In the genomic region with DNA sequence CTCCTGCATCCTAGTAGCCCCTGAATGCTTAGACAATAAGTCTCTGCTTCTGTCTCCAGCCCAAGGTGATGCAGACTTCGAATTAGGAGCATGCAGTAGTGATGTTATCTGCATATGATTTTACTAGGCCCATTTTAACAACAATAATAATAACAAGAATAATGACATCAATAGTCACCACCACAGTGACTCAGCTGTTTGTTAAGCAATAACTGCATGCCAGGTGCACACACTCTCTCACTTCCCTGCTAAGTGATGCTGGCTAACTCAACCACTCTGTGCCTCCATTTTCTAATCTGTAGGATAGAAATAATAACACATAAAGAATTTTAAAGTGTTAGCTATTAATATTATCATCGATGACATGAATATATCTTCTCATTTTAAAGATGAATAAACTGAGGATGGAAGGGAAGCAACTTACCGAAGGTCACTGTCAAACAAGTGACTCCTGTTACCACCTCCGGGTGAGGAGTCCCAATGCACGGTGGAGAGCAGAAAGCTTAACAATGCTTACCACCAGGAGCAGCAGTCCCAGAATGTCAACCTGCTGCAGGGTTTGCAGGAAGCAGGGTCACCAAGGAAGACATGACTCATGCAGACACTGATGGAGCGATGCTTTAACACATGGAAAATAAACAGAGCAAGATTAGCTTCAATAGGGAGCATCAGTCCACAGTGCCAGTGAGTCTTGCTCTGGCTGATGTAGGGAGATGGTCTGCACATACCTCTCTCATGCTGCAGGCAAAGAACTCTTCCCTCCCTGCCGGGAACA, we compare ENCODE assay signal across 26 cellular contexts.
DNase-seq lines count a peak whose midpoint lies in the region; ATAC-seq, FAIRE-seq and TF ChIP-seq lines count a peak whose summit lies in the region.
"Had no signal": no experiment of that assay in that cellular context is flagged by ENCODE, and none has a peak within 500 bp of the region (broad histone marks: within the 10 kb centered on the region; RNA-seq: fewer than 3 reads in every experiment).

No MANE protein-coding gene starts in this region.

- no peak overlapping the region for H3K4me2 ChIP-seq in SK-N-SH
- H3K4me2 ChIP-seq in trophoblast cell (ENCODE audit: low read length) = no peak overlapping the region

- H3K36me3 ChIP-seq in SK-N-SH (replicated peaks in 1 of 2; ENCODE audit: control insufficient read depth in 1 of 2, insufficient read depth in 2 of 2, low read length in 1 of 2) (no peaks in the 10 kb centered on the region), bronchial epithelial cell (ENCODE audit: control insufficient read depth, insufficient read depth, low read length) (no peaks in the 10 kb centered on the region), trophoblast cell (ENCODE audit: control insufficient read depth in 1 of 2, insufficient read depth in 2 of 2, low read length in 2 of 2) (no peaks in the 10 kb centered on the region)
- H3K36me3 ChIP-seq: right atrium auricular region, vagina had no signal

- H4K12ac ChIP-seq in trophoblast cell (ENCODE audit: low read depth, low read length) = no peak overlapping the region

- TF ChIP-seq EP300 in SK-N-SH (IDR thresholded peaks at IDR 0.05; ENCODE audit: borderline replicate concordance in 1 of 2, low read depth in 1 of 2, low read length in 1 of 2) = no peak

- H2BK5ac ChIP-seq in trophoblast cell (ENCODE audit: low read depth, low read length, poor library complexity) = no peak overlapping the region

- H3K27ac ChIP-seq in SK-N-SH (ENCODE audit: low read depth in 2 of 2, low read length in 1 of 2) (no peak overlapping the region), trophoblast cell (ENCODE audit: low read depth, low read length) (no peak overlapping the region)
- H3K27ac ChIP-seq: parathyroid adenoma, right atrium auricular region, testis, vagina had no signal

- H3K79me2 ChIP-seq in SK-N-SH (ENCODE audit: insufficient read depth) (no peaks in the 10 kb centered on the region), trophoblast cell (ENCODE audit: control insufficient read depth, insufficient read depth, low read length, poor library complexity) (no peaks in the 10 kb centered on the region)
- H3K79me2 ChIP-seq: parathyroid adenoma had no signal

- no peaks in the 10 kb centered on the region for H3K9me3 ChIP-seq in SK-N-SH
- H3K9me3 ChIP-seq in trophoblast cell (ENCODE audit: insufficient read depth, low read depth, low read length) = peaks cover 2% of the 10 kb centered on the region
- H3K9me3 ChIP-seq: right atrium auricular region, testis, vagina had no signal

- H3K18ac ChIP-seq in trophoblast cell (ENCODE audit: low read length) = no peak overlapping the region

- H3K79me1 ChIP-seq in trophoblast cell (ENCODE audit: low read length) = no peaks in the 10 kb centered on the region

- H3K9me2 ChIP-seq in SK-N-SH = no peaks in the 10 kb centered on the region

- no peak overlapping the region for H3K14ac ChIP-seq in trophoblast cell (ENCODE audit: low read length)

- DNase-seq in SK-N-SH (no peak), LHCN-M2 (ENCODE audit: low read depth) (peak; percentile 4), bronchial epithelial cell (ENCODE audit: low read depth) (peak; percentile 11), trophoblast cell (peak; percentile 5 to 16), DMS79 (lab: John Stamatoyannopoulos, UW) (no peak), GM10266 (ENCODE audit: extremely low spot score) (no peak)
- DNase-seq: activated CD4-positive, alpha-beta T cell treated with anti-CD3 and anti-CD28 coated beads for 4 hours; activated naive CD4-positive, alpha-beta T cell treated with anti-CD3 and anti-CD28 coated beads, Interleukin-2, amount 50 U/mL, for 16 hours; activated T-cell treated with anti-CD3 and anti-CD28 coated beads for 4 hours; amniotic stem cell; Calu3; immature natural killer cell; NCI-H146; NCI-H446; NCI-H82; stimulated activated CD4-positive, alpha-beta T cell treated with anti-CD3 and anti-CD28 coated beads, Interleukin-1b, Interleukin-23, amount 100 ng/mL, for 48 hours; stimulated activated naive CD8-positive, alpha-beta T cell treated with anti-CD3 and anti-CD28 coated beads, Interleukin-15, Interleukin-2, amounts not matched to agents 100 U/mL and 50 U/mL, for 24 hours; testis had no signal

- H3K27me3 ChIP-seq in SK-N-SH (ENCODE audit: insufficient read depth) (no peaks in the 10 kb centered on the region), bronchial epithelial cell (ENCODE audit: control insufficient read depth, insufficient read depth, low read length) (no peaks in the 10 kb centered on the region), trophoblast cell (ENCODE audit: insufficient read depth, low read length) (no peaks in the 10 kb centered on the region)
- H3K27me3 ChIP-seq: right atrium auricular region, testis, vagina had no signal

- POLR2A ChIA-PET in SK-N-SH (lab: Yijun Ruan, JAX) = no interaction called here

- no peaks in the 10 kb centered on the region for H3F3A ChIP-seq in SK-N-SH (replicated peaks; ENCODE audit: insufficient read depth)

- no peak overlapping the region for H4K8ac ChIP-seq in trophoblast cell (ENCODE audit: low read depth, low read length)

- FAIRE-seq in bronchial epithelial cell (lab: Jason Lieb, UNC) = no peak
- FAIRE-seq: A204.1, endothelial cell of umbilical vein, GM12892 had no signal

- no peak overlapping the region for H2BK120ac ChIP-seq in trophoblast cell (ENCODE audit: insufficient read depth, low read length, poor library complexity)

- H3K4me1 ChIP-seq in SK-N-SH (ENCODE audit: control insufficient read depth in 1 of 2, insufficient read depth in 2 of 2, low read depth in 1 of 2, low read length in 1 of 2) (no peaks in the 10 kb centered on the region), trophoblast cell (ENCODE audit: control insufficient read depth in 1 of 2, insufficient read depth in 2 of 2, low read length in 2 of 2) (no peaks in the 10 kb centered on the region)
- H3K4me1 ChIP-seq: parathyroid adenoma, right atrium auricular region, testis, vagina had no signal

- ATAC-seq in SK-N-SH treated with all-trans-retinoic acid at 6 μM for 48 hours = peak; percentile 47
- ATAC-seq in HG03159 (IDR thresholded peaks at IDR 0.05; ENCODE audit: unreplicated experiment) = no peak
- ATAC-seq: stimulated activated naive CD8-positive, alpha-beta T cell treated with anti-CD3 and anti-CD28 coated beads, Interleukin-15, Interleukin-2, amounts not matched to agents 100 U/mL and 50 U/mL, for 24 hours had no signal

- TF ChIP-seq RAD21 in SK-N-SH (IDR thresholded peaks at IDR 0.05; ENCODE audit: low read length) = no peak

- H2BK12ac ChIP-seq in trophoblast cell (ENCODE audit: low read length) = no peak overlapping the region

- no peak overlapping the region for H2AK5ac ChIP-seq in trophoblast cell (ENCODE audit: low read length)

- peak overlapping the region; percentile 58 for H3K23ac ChIP-seq in trophoblast cell (ENCODE audit: low read length)

- H2AFZ ChIP-seq in SK-N-SH (ENCODE audit: low read depth) = no peak overlapping the region
- H2AFZ ChIP-seq in trophoblast cell (ENCODE audit: insufficient read depth, low read length, poor library complexity) = no peak overlapping the region
- H2AFZ ChIP-seq: parathyroid adenoma had no signal

- CTCF ChIA-PET in SK-N-SH (lab: Yijun Ruan, JAX) = no interaction called here

- H3K4me3 ChIP-seq in SK-N-SH (ENCODE audit: low read depth in 2 of 2, low read length in 1 of 2) = no peak overlapping the region
- H3K4me3 ChIP-seq in bronchial epithelial cell (ENCODE audit: low read depth, low read length) = no peak overlapping the region
- H3K4me3 ChIP-seq in trophoblast cell (ENCODE audit: low read depth, low read length) = no peak overlapping the region
- H3K4me3 ChIP-seq: right atrium auricular region, testis, vagina had no signal

- H3K9ac ChIP-seq in SK-N-SH = no peak overlapping the region
- no peak overlapping the region for H3K9ac ChIP-seq in trophoblast cell (ENCODE audit: low read length)
- H3K9ac ChIP-seq: parathyroid adenoma had no signal

- TF ChIP-seq CTCF in SK-N-SH (IDR thresholded peaks at IDR 0.05) (no peak), bronchial epithelial cell (IDR thresholded peaks at IDR 0.05; ENCODE audit: insufficient read depth, low read length, severe bottlenecking) (no peak), GM10266 (IDR thresholded peaks at IDR 0.05; ENCODE audit: control insufficient read depth, insufficient read depth, low read depth, missing control alignments) (no peak)

- no peak overlapping the region for H3K4ac ChIP-seq in trophoblast cell (ENCODE audit: low read depth, low read length)

- no peak overlapping the region for H4K91ac ChIP-seq in trophoblast cell (ENCODE audit: low read depth, low read length)

- WGBS in SK-N-SH (ENCODE audit: low lambda C conversion rate) = 75% methylated on average over 7 of the region's 7 CpGs
- WGBS in trophoblast cell (ENCODE audit: extremely low coverage, insufficient coverage, insufficient read length) = no CpG with 5 or more reads among the region's 7 CpGs

- H4K20me1 ChIP-seq in SK-N-SH (ENCODE audit: insufficient read depth) = no peaks in the 10 kb centered on the region

TF ChIP-seq in SK-N-SH treated with all-trans-retinoic acid at 6 μM for 48 hours, 23 proteins besides CTCF, POLR2A, EP300 and RAD21:
- no peak for TF ChIP-seq ZFP3 (CRISPR knock-in tag; IDR thresholded peaks at IDR 0.05)
- no peak for TF ChIP-seq SNAI2 (CRISPR knock-in tag; IDR thresholded peaks at IDR 0.05)
- TF ChIP-seq BACH2 (CRISPR knock-in tag; IDR thresholded peaks at IDR 0.05; ENCODE audit: borderline replicate concordance) = no peak
- TF ChIP-seq CSDC2 (CRISPR knock-in tag; IDR thresholded peaks at IDR 0.05) = no peak
- no peak for TF ChIP-seq OSR1 (CRISPR knock-in tag; IDR thresholded peaks at IDR 0.05)
- no peak for TF ChIP-seq ZNF8 (CRISPR knock-in tag; IDR thresholded peaks at IDR 0.05)
- no peak for TF ChIP-seq ISL1 (CRISPR knock-in tag; IDR thresholded peaks at IDR 0.05)

TF ChIP-seq in SK-N-SH, 30 proteins besides CTCF, POLR2A, EP300 and RAD21 (continues in another document):
- no peak for TF ChIP-seq TAF1 (IDR thresholded peaks at IDR 0.05; ENCODE audit: borderline replicate concordance, low read depth, low read length)
- no peak for TF ChIP-seq JUND (IDR thresholded peaks at IDR 0.05)
- no peak for TF ChIP-seq TCF12 (IDR thresholded peaks at IDR 0.05)
- TF ChIP-seq TEAD4 (IDR thresholded peaks at IDR 0.05; ENCODE audit: borderline replicate concordance, insufficient read depth) = no peak
- no peak for TF ChIP-seq NFIC (IDR thresholded peaks at IDR 0.05; ENCODE audit: borderline replicate concordance)
- TF ChIP-seq RXRA (IDR thresholded peaks at IDR 0.05; ENCODE audit: borderline replicate concordance, low read depth) = no peak

Comparison
In these comparisons a context has a peak if more than half of its experiments do, and no peak if none do; other contexts are left out.
1. DNase-seq: peak in LHCN-M2 (single experiment), bronchial epithelial cell (single experiment) and trophoblast cell (2 of 2); none in SK-N-SH (single experiment), DMS79 (single experiment) and GM10266 (single experiment).